ENCODE assay signal across 37 cellular contexts in the genomic region with DNA sequence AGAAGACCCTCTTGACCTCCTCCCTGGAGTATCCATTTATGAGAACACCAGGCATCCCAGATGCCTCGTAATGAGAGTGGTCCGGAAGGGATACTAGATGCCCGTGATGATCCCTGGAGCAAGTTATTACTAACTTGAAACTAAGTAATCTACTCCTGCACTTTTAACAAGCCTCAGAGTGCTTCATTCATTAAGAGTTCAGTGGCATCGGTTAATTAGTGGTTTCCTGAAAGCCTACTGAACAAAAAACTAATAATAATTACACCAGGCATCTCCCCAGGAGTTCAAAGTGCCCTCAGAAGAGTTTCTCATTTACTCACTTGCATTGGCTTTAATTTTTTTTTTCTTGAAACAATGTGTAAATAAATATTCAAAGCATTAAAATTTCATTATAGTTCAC. TPM values are rescaled to one million over a fixed set of nuclear protein-coding genes. Genes with fewer than 3 reads are reported as not detected.
"Had no signal": no experiment of that assay in that cellular context is flagged by ENCODE, and none has a peak within 500 bp of the region (broad histone marks: within the 10 kb centered on the region; RNA-seq: fewer than 3 reads in every experiment).

No MANE protein-coding gene starts in this region.

- H3K4me3 ChIP-seq: adrenal gland, ascending aorta, body of pancreas, breast epithelium, cardiac muscle cell had no signal

- ATAC-seq: activated naive CD4-positive, alpha-beta T cell treated with anti-CD3 and anti-CD28 coated beads, Interleukin-2, amount 50 U/mL, for 72 hours; activated naive CD8-positive, alpha-beta T cell treated with anti-CD3 and anti-CD28 coated beads, Interleukin-2, amount 50 U/mL, for 24 hours; activated T-cell treated with anti-CD3 and anti-CD28 coated beads, Interleukin-2, amount 50 U/mL, for 4 hours; activated T-cell treated with anti-CD3 and anti-CD28 coated beads, Interleukin-2, amount 50 U/mL, for 72 hours; activated T-helper 17 cell treated with anti-CD3 and anti-CD28 coated beads, Interleukin-2, amount 50 U/mL, for 72 hours; body of pancreas had no signal

- H3K27me3 ChIP-seq: adrenal gland, ascending aorta, body of pancreas, brain microvascular endothelial cell, breast epithelium, cardiac muscle cell had no signal

- H3K4me1 ChIP-seq: adrenal gland, ascending aorta, body of pancreas, breast epithelium had no signal

- H3K36me3 ChIP-seq: adrenal gland, ascending aorta, brain microvascular endothelial cell, breast epithelium, cardiac muscle cell had no signal

- FAIRE-seq: astrocyte, bronchial epithelial cell, colon had no signal

- DNase-seq: activated effector memory CD4-positive, alpha-beta T cell treated with anti-CD3 and anti-CD28 coated beads, Interleukin-2, amount 50 U/mL, for 16 hours; activated effector memory CD4-positive, alpha-beta T cell treated with Interleukin-2 at 50 U/mL for 16 hours; activated gamma-delta T cell; activated gamma-delta T cell treated with Interleukin-2 at 50 U/mL for 16 hours; activated naive CD4-positive, alpha-beta T cell; activated naive CD4-positive, alpha-beta T cell treated with anti-CD3 and anti-CD28 coated beads for 36 hours; activated naive CD4-positive, alpha-beta T cell treated with anti-CD3 and anti-CD28 coated beads, Interleukin-2, amount 10 ng/mL, durations not matched to agents 7 days and 5 days; activated naive CD4-positive, alpha-beta T cell treated with anti-CD3 and anti-CD28 coated beads, Interleukin-2, amount 50 U/mL, for 16 hours; activated naive CD4-positive, alpha-beta T cell treated with Interleukin-2 at 50 U/mL for 16 hours; activated naive CD8-positive, alpha-beta T cell treated with anti-CD3 and anti-CD28 coated beads for 36 hours; activated naive CD8-positive, alpha-beta T cell treated with anti-CD3 and anti-CD28 coated beads, Interleukin-2, amount 10 ng/mL, durations not matched to agents 7 days and 5 days; activated naive CD8-positive, alpha-beta T cell treated with anti-CD3 and anti-CD28 coated beads, Interleukin-2, amount 50 U/mL, for 24 hours; activated T-cell treated with anti-CD3 and anti-CD28 coated beads, Interleukin-2, amount 50 U/mL, for 4 hours; activated T-cell treated with anti-CD3 and anti-CD28 coated beads, Interleukin-2, amount 50 U/mL, for 48 hours; activated T-cell treated with anti-CD3 and anti-CD28 coated beads, Interleukin-2, amount 50 U/mL, for 72 hours; adrenal gland; amniotic stem cell; amygdala; anterior cingulate cortex; aorta; body of pancreas; brain microvascular endothelial cell; caudate nucleus; central memory CD4-positive, alpha-beta T cell; cerebellar nuclear complex had no signal

- H3K27ac ChIP-seq: adrenal gland, ascending aorta, body of pancreas, brain microvascular endothelial cell, breast epithelium, cardiac muscle cell had no signal

RNA-seq across cellular contexts. Expression of a gene that starts 28.2 kb away (rescaled TPM):
- total RNA-seq: activated naive CD4-positive, alpha-beta T cell treated with anti-CD3 and anti-CD28 coated beads for 36 hours; activated naive CD4-positive, alpha-beta T cell treated with anti-CD3 and anti-CD28 coated beads, Interleukin-2, amount 50 U/mL, for 72 hours; activated naive CD8-positive, alpha-beta T cell treated with anti-CD3 and anti-CD28 coated beads for 36 hours; activated naive CD8-positive, alpha-beta T cell treated with anti-CD3 and anti-CD28 coated beads, Interleukin-2, amount 10 ng/mL, durations not matched to agents 7 days and 5 days; activated T-cell treated with anti-CD3 and anti-CD28 coated beads, Interleukin-2, amount 50 U/mL, for 4 hours; activated T-cell treated with anti-CD3 and anti-CD28 coated beads, Interleukin-2, amount 50 U/mL, for 72 hours; activated T-helper 1 cell treated with anti-CD3 and anti-CD28 coated beads, Interleukin-12 subunit alpha, Interleukin-12 subunit beta, Interleukin-2, Interleukin-4 antibody, amounts not matched to agents 30 ng/mL and 10 ng/mL and 1 ng/mL, durations not matched to agents 14 hours and 24 hours and 36 hours; activated T-helper 17 cell treated with anti-CD3 and anti-CD28 coated beads, Interleukin-2, amount 50 U/mL, for 72 hours; activated T-helper 2 cell treated with anti-CD3 and anti-CD28 coated beads, Interferon-gamma antibody, Interleukin-2, Interleukin-4, amounts not matched to agents 10 μg/mL and 5 μg/mL and 100 μg/mL, durations not matched to agents 14 hours and 24 hours and 36 hours; aorta; ascending aorta; astrocyte; body of pancreas; bronchial epithelial cell; cardiac septum; chondrocyte had no signal
- polyA plus RNA-seq: aorta had no signal
